Comparison of ENCODE assay signal across 28 cellular contexts in genomic region chr1:84339503-84339902, GRCh38. TPM values are rescaled to one million over a fixed set of nuclear protein-coding genes. Genes with fewer than 3 reads are reported as not detected.
DNase-seq lines count a peak whose midpoint lies in the region; ATAC-seq, FAIRE-seq and TF ChIP-seq lines count a peak whose summit lies in the region.
"Had no signal": no experiment of that assay in that cellular context is flagged by ENCODE, and none has a peak within 500 bp of the region (broad histone marks: within the 10 kb centered on the region; RNA-seq: fewer than 3 reads in every experiment).

No MANE protein-coding gene starts in this region.

- no peaks in the 10 kb centered on the region for H3K36me3 ChIP-seq in suprapubic skin
- H3K36me3 ChIP-seq: cardiac muscle cell, left lung, MG63, neural progenitor cell, SJCRH30 had no signal

- H3K4me1 ChIP-seq in suprapubic skin: no peaks in the 10 kb centered on the region
- H3K4me1 ChIP-seq: left lung, neural progenitor cell, SJCRH30, transverse colon had no signal

- no peak overlapping the region for H3K27ac ChIP-seq in suprapubic skin
- H3K27ac ChIP-seq: cardiac muscle cell, left lung, neural progenitor cell, SJCRH30, transverse colon, VCaP had no signal

- DNase-seq in GM12891 (ENCODE audit: insufficient read length, low spot score): no peak
- DNase-seq in RCC 7860 (ENCODE audit: low spot score): peak; percentile 62
- DNase-seq in fibroblast of mammary gland (ENCODE audit: low read depth): peak; percentile 39
- peak; percentile 76 for DNase-seq in renal cortical epithelial cell (ENCODE audit: low read depth)
- no peak for DNase-seq in NCI-H1694 (lab: John Stamatoyannopoulos, UW)
- DNase-seq in left lobe of liver (ENCODE audit: low spot score): no peak
- DNase-seq in suprapubic skin (ENCODE audit: low spot score in 2 of 2): no peak
- no peak for DNase-seq in ecto neural progenitor cell (ENCODE audit: low spot score)
- DNase-seq: activated CD4-positive, alpha-beta T cell treated with anti-CD3 and anti-CD28 coated beads, Interleukin-2, amount 10 ng/mL, durations not matched to agents 7 days and 5 days; activated naive CD8-positive, alpha-beta T cell treated with anti-CD3 and anti-CD28 coated beads for 36 hours; CD4-positive, alpha-beta memory T cell; H7; left lung; MG63; mucosa of descending colon; NCI-H1930; SJCRH30; stimulated activated CD4-positive, alpha-beta T cell treated with anti-CD3 and anti-CD28 coated beads, Interleukin-4, amount 100 ng/mL, for 1 hour; stimulated activated naive CD8-positive, alpha-beta T cell treated with anti-CD3 and anti-CD28 coated beads, Interleukin-15, Interleukin-2, amounts not matched to agents 100 U/mL and 50 U/mL, for 24 hours; transverse colon had no signal

- no peak for TF ChIP-seq CTCF in fibroblast of mammary gland (conservative IDR thresholded peaks at IDR 0.05; ENCODE audit: control insufficient read depth, insufficient read depth, low read depth, low read length)
- no peak for TF ChIP-seq CTCF in suprapubic skin (IDR thresholded peaks at IDR 0.05)

- TF ChIP-seq POLR2A in GM12891 (IDR thresholded peaks at IDR 0.05; ENCODE audit: low read depth, low read length) (no peak), suprapubic skin (IDR thresholded peaks at IDR 0.05) (no peak)

- no peak for ATAC-seq in left lobe of liver
- ATAC-seq: left lung; mucosa of descending colon; stimulated activated naive CD8-positive, alpha-beta T cell treated with anti-CD3 and anti-CD28 coated beads, Interleukin-15, Interleukin-2, amounts not matched to agents 100 U/mL and 50 U/mL, for 24 hours had no signal

- H3K27me3 ChIP-seq in suprapubic skin: no peaks in the 10 kb centered on the region
- H3K27me3 ChIP-seq: cardiac muscle cell, left lung, MG63, neural progenitor cell, SJCRH30, transverse colon had no signal

- no peaks in the 10 kb centered on the region for H3K9me3 ChIP-seq in suprapubic skin
- H3K9me3 ChIP-seq: MG63 had no signal

- 85% methylated on average over 3 of the region's 3 CpGs for WGBS in suprapubic skin

- H3K4me3 ChIP-seq in fibroblast of mammary gland (ENCODE audit: control insufficient read depth, low read depth, low read length) (no peak overlapping the region), suprapubic skin (no peak overlapping the region)
- H3K4me3 ChIP-seq: cardiac muscle cell, left lung, MG63, mucosa of descending colon, neural progenitor cell, SJCRH30, transverse colon had no signal

- no peak for TF ChIP-seq EP300 in suprapubic skin (IDR thresholded peaks at IDR 0.05)

- peak; percentile 26 for FAIRE-seq in GM12891 (lab: Jason Lieb, UNC)
- FAIRE-seq in RCC 7860 (lab: Jason Lieb, UNC): peak; percentile 83

TF ChIP-seq in GM12891, 5 proteins besides CTCF, POLR2A, EP300 and RAD21:
- TF ChIP-seq PAX5 (IDR thresholded peaks at IDR 0.05; ENCODE audit: insufficient read depth, low read length, severe bottlenecking) (no peak), SPI1 (IDR thresholded peaks at IDR 0.05; ENCODE audit: low read depth, low read length) (no peak), POU2F2 (IDR thresholded peaks at IDR 0.05; ENCODE audit: low read depth, low read length) (no peak), TAF1 (IDR thresholded peaks at IDR 0.05; ENCODE audit: low read depth, low read length) (no peak), POLR2AphosphoS5 (IDR thresholded peaks at IDR 0.05; ENCODE audit: low read depth, low read length) (no peak)
TF ChIP-seq in GM12891: peak in this region for 0.

RNA-seq across cellular contexts. Expression of gene SAMD13, which starts 38.0 kb away (rescaled TPM):
- 1.7 TPM for polyA plus RNA-seq in GM12891 (2012; ENCODE audit: low read depth, missing spikeins)
- total RNA-seq in renal cortical epithelial cell (0.80 and 1.2 TPM in 2 replicates), left lobe of liver (0.23 TPM), suprapubic skin (1 to 10 TPM in 3 of 4 donors, under 1 TPM in 1; 0.89 to 2.9 (median 1.5) TPM)
- total RNA-seq: CD4-positive, alpha-beta memory T cell; T-helper 1 cell treated with Interleukin-12 subunit alpha and Interleukin-12 subunit beta and Interleukin-4 antibody, amounts not matched to agents 30 ng/mL and 1 ng/mL, for 36 hours had no signal

RNA-seq across cellular contexts. Expression of gene DNASE2B, which starts 58.8 kb away (rescaled TPM):
- polyA plus RNA-seq in GM12891 (2012; ENCODE audit: low read depth, missing spikeins): not detected
- not detected in 2 replicates for total RNA-seq in renal cortical epithelial cell
- total RNA-seq in left lobe of liver: not detected
- total RNA-seq in suprapubic skin: 1 to 10 TPM in 1 of 4 donors, not detected in 3; 1.2 TPM
- total RNA-seq: activated CD4-positive, alpha-beta T cell treated with anti-CD3 and anti-CD28 coated beads, Interleukin-2, amount 10 ng/mL, durations not matched to agents 7 days and 5 days; activated naive CD8-positive, alpha-beta T cell treated with anti-CD3 and anti-CD28 coated beads for 36 hours; activated T-helper 2 cell treated with anti-CD3 and anti-CD28 coated beads, Interferon-gamma antibody, Interleukin-2, Interleukin-4, amounts not matched to agents 10 μg/mL and 5 μg/mL and 100 μg/mL, durations not matched to agents 14 hours and 24 hours and 36 hours; cardiac muscle cell; CD4-positive, alpha-beta memory T cell; dermis microvascular lymphatic vessel endothelial cell; epithelial cell of proximal tubule; pulmonary artery endothelial cell; SJCRH30; T-helper 1 cell treated with Interleukin-12 subunit alpha and Interleukin-12 subunit beta and Interleukin-4 antibody, amounts not matched to agents 30 ng/mL and 1 ng/mL, for 36 hours had no signal
- polyA plus RNA-seq: cardiac muscle cell; CD4-positive, alpha-beta memory T cell had no signal

Comparison
In these comparisons a context has a peak if more than half of its experiments do, and no peak if none do; other contexts are left out.
1. DNase-seq: peak in RCC 7860 (single experiment), fibroblast of mammary gland (single experiment) and renal cortical epithelial cell (single experiment); none in GM12891 (single experiment), NCI-H1694 (single experiment), left lobe of liver (single experiment), suprapubic skin (0 of 2) and ecto neural progenitor cell (single experiment).